23 cellular contexts compared by ENCODE assay signal in genomic region chr6:73642530-73642929, GRCh38.
"Had no signal": no experiment of that assay in that cellular context is flagged by ENCODE, and none has a peak within 500 bp of the region (broad histone marks: within the 10 kb centered on the region; RNA-seq: fewer than 3 reads in every experiment).

No MANE protein-coding gene starts in this region.

- ATAC-seq: heart right ventricle; left lung; lower lobe of right lung; stimulated activated naive B cell treated with anti-CD40 and anti-IgM and Interleukin-4, amounts not matched to agents 10 μg/mL and 1 μg/mL and 100 μg/mL, for 72 hours had no signal

- H3K27me3 Mint-ChIP-seq: activated naive CD8-positive, alpha-beta T cell; central memory CD8-positive, alpha-beta T cell; dendritic cell treated with granulocyte-macrophage colony-stimulating factor and Interleukin-4, amounts not matched to agents 40 ng/mL and 50 ng/mL, for 4 days; naive B cell; stimulated activated naive B cell treated with anti-CD40 and anti-IgM and Interleukin-4, amounts not matched to agents 10 μg/mL and 1 μg/mL and 100 μg/mL, for 72 hours had no signal

- H3K4me3 ChIP-seq: esophagus muscularis mucosa, heart right ventricle, left lung, lower lobe of right lung, ovary, prostate gland, stomach, tibial artery had no signal

- DNase-seq: activated CD4-positive, alpha-beta T cell treated with anti-CD3 and anti-CD28 coated beads for 4 hours; activated CD4-positive, alpha-beta T cell treated with anti-CD3 and anti-CD28 coated beads, Interleukin-2, amount 50 U/mL, for 4 hours; activated effector memory CD4-positive, alpha-beta T cell treated with Interleukin-2 at 50 U/mL for 16 hours; activated naive CD4-positive, alpha-beta T cell treated with Interleukin-2 at 50 U/mL for 16 hours; anterior cingulate cortex; effector CD4-positive, alpha-beta T cell; foreskin melanocyte; heart right ventricle; left lung; lower lobe of right lung; naive B cell; ovary; stimulated activated CD4-positive, alpha-beta T cell treated with anti-CD3 and anti-CD28 coated beads, Interleukin-15, amount 100 ng/mL, for 24 hours; stimulated activated CD4-positive, alpha-beta T cell treated with anti-CD3 and anti-CD28 coated beads, Interleukin-2, amount 100 ng/mL, for 24 hours; stimulated activated naive B cell treated with anti-CD40 and anti-IgM and Interleukin-4, amounts not matched to agents 10 μg/mL and 1 μg/mL and 100 μg/mL, for 72 hours; stomach; tibial artery had no signal

- H3K27ac ChIP-seq: esophagus muscularis mucosa, heart right ventricle, left lung, lower lobe of right lung, ovary, prostate gland, stomach, tibial artery had no signal

- H3K27me3 ChIP-seq: esophagus muscularis mucosa, heart right ventricle, left lung, ovary, stomach, tibial artery had no signal

- H3K9me3 Mint-ChIP-seq: central memory CD8-positive, alpha-beta T cell; dendritic cell treated with granulocyte-macrophage colony-stimulating factor and Interleukin-4, amounts not matched to agents 40 ng/mL and 50 ng/mL, for 4 days; naive B cell; stimulated activated naive B cell treated with anti-CD40 and anti-IgM and Interleukin-4, amounts not matched to agents 10 μg/mL and 1 μg/mL and 100 μg/mL, for 72 hours had no signal

- H3K4me1 ChIP-seq: prostate gland had no signal

- H3K27ac Mint-ChIP-seq: activated naive CD8-positive, alpha-beta T cell; dendritic cell treated with granulocyte-macrophage colony-stimulating factor and Interleukin-4, amounts not matched to agents 40 ng/mL and 50 ng/mL, for 4 days; naive B cell; stimulated activated naive B cell treated with anti-CD40 and anti-IgM and Interleukin-4, amounts not matched to agents 10 μg/mL and 1 μg/mL and 100 μg/mL, for 72 hours had no signal

- H3K9me3 ChIP-seq: esophagus muscularis mucosa, heart right ventricle, left lung, lower lobe of right lung, ovary, prostate gland, stomach, tibial artery had no signal

- H3K36me3 ChIP-seq: ovary, prostate gland had no signal

- FAIRE-seq: bronchial epithelial cell had no signal

- H3K4me3 Mint-ChIP-seq: activated naive CD8-positive, alpha-beta T cell; central memory CD8-positive, alpha-beta T cell; dendritic cell treated with granulocyte-macrophage colony-stimulating factor and Interleukin-4, amounts not matched to agents 40 ng/mL and 50 ng/mL, for 4 days; naive B cell; stimulated activated naive B cell treated with anti-CD40 and anti-IgM and Interleukin-4, amounts not matched to agents 10 μg/mL and 1 μg/mL and 100 μg/mL, for 72 hours had no signal
